Comparison of ENCODE assay signal across 30 cellular contexts in genomic region chr2:70411489-70412081, GRCh38.
"Had no signal": no experiment of that assay in that cellular context is flagged by ENCODE, and none has a peak within 500 bp of the region (broad histone marks: within the 10 kb centered on the region; RNA-seq: fewer than 3 reads in every experiment).

No MANE protein-coding gene starts in this region.

- ATAC-seq: activated CD4-positive, CD25-positive, alpha-beta regulatory T cell treated with anti-CD3 and anti-CD28 coated beads, Interleukin-2, amount 50 U/mL, for 24 hours; heart left ventricle; left ventricle myocardium superior; psoas muscle had no signal

- H3K9me3 Mint-ChIP-seq: activated naive CD4-positive, alpha-beta T cell treated with anti-CD3 and anti-CD28 coated beads, Interleukin-2, amount 10 ng/mL, durations not matched to agents 7 days and 5 days; activated T-helper 1 cell treated with anti-CD3 and anti-CD28 coated beads, Interleukin-12 subunit alpha, Interleukin-12 subunit beta, Interleukin-2, Interleukin-4 antibody, amounts not matched to agents 30 ng/mL and 10 ng/mL and 1 ng/mL, durations not matched to agents 14 hours and 24 hours and 36 hours; T-helper 1 cell treated with Interleukin-12 subunit alpha and Interleukin-12 subunit beta and Interleukin-4 antibody, amounts not matched to agents 30 μg/mL and 1 μg/mL, for 36 hours had no signal

- DNase-seq: activated CD4-positive, alpha-beta T cell treated with anti-CD3 and anti-CD28 coated beads for 48 hours; activated CD4-positive, alpha-beta T cell treated with anti-CD3 and anti-CD28 coated beads, Interleukin-2, amount 50 U/mL, for 48 hours; activated CD8-positive, alpha-beta memory T cell treated with anti-CD3 and anti-CD28 coated beads, Interleukin-2, amount 50 U/mL, for 4 hours; activated effector memory CD4-positive, alpha-beta T cell treated with anti-CD3 and anti-CD28 coated beads, Interleukin-2, amount 50 U/mL, for 16 hours; activated naive CD4-positive, alpha-beta T cell treated with anti-CD3 and anti-CD28 coated beads, Interleukin-2, amount 10 ng/mL, durations not matched to agents 7 days and 5 days; activated T-cell treated with anti-CD3 and anti-CD28 coated beads, Interleukin-2, amount 50 U/mL, for 1 hour; amniotic stem cell; brain microvascular endothelial cell; dorsolateral prefrontal cortex; effector memory CD4-positive, alpha-beta T cell; heart left ventricle; kidney glomerular epithelial cell; left ventricle myocardium superior; naive B cell; occipital lobe; psoas muscle; sigmoid colon; stimulated activated CD4-positive, alpha-beta T cell treated with anti-CD3 and anti-CD28 coated beads, Interleukin-15, amount 100 ng/mL, for 24 hours; stimulated activated CD4-positive, alpha-beta T cell treated with anti-CD3 and anti-CD28 coated beads, Interleukin-2, amount 100 ng/mL, for 24 hours; stimulated activated naive CD4-positive, alpha-beta T cell; T-helper 9 cell had no signal

- H3K4me3 ChIP-seq: coronary artery, dorsolateral prefrontal cortex, heart left ventricle, psoas muscle, sigmoid colon, smooth muscle cell, suprapubic skin, tibial nerve had no signal

- H3K36me3 Mint-ChIP-seq: activated naive CD4-positive, alpha-beta T cell treated with anti-CD3 and anti-CD28 coated beads, Interleukin-2, amount 10 ng/mL, durations not matched to agents 7 days and 5 days; naive B cell had no signal

- H3K4me3 Mint-ChIP-seq: activated naive CD4-positive, alpha-beta T cell treated with anti-CD3 and anti-CD28 coated beads, Interleukin-2, amount 10 ng/mL, durations not matched to agents 7 days and 5 days; activated T-helper 1 cell treated with anti-CD3 and anti-CD28 coated beads, Interleukin-12 subunit alpha, Interleukin-12 subunit beta, Interleukin-2, Interleukin-4 antibody, amounts not matched to agents 30 ng/mL and 10 ng/mL and 1 ng/mL, durations not matched to agents 14 hours and 24 hours and 36 hours; naive B cell; T-helper 1 cell treated with Interleukin-12 subunit alpha and Interleukin-12 subunit beta and Interleukin-4 antibody, amounts not matched to agents 30 μg/mL and 1 μg/mL, for 36 hours had no signal

- H3K27ac ChIP-seq: brain microvascular endothelial cell, coronary artery, dorsolateral prefrontal cortex, heart left ventricle, parathyroid adenoma, psoas muscle, sigmoid colon, suprapubic skin, tibial nerve, VCaP had no signal

- H3K4me1 Mint-ChIP-seq: activated naive CD4-positive, alpha-beta T cell treated with anti-CD3 and anti-CD28 coated beads, Interleukin-2, amount 10 ng/mL, durations not matched to agents 7 days and 5 days; naive B cell had no signal

- H3K9me3 ChIP-seq: heart left ventricle, psoas muscle, sigmoid colon, suprapubic skin, tibial nerve had no signal

- H3K36me3 ChIP-seq: brain microvascular endothelial cell, heart left ventricle, sigmoid colon, suprapubic skin, tibial nerve had no signal

- H3K27ac Mint-ChIP-seq: activated naive CD4-positive, alpha-beta T cell treated with anti-CD3 and anti-CD28 coated beads, Interleukin-2, amount 10 ng/mL, durations not matched to agents 7 days and 5 days; activated T-helper 1 cell treated with anti-CD3 and anti-CD28 coated beads, Interleukin-12 subunit alpha, Interleukin-12 subunit beta, Interleukin-2, Interleukin-4 antibody, amounts not matched to agents 30 ng/mL and 10 ng/mL and 1 ng/mL, durations not matched to agents 14 hours and 24 hours and 36 hours; T-helper 1 cell treated with Interleukin-12 subunit alpha and Interleukin-12 subunit beta and Interleukin-4 antibody, amounts not matched to agents 30 μg/mL and 1 μg/mL, for 36 hours had no signal

- H3K27me3 ChIP-seq: brain microvascular endothelial cell, dorsolateral prefrontal cortex, sigmoid colon, tibial nerve had no signal

- H3K4me1 ChIP-seq: heart left ventricle, parathyroid adenoma, psoas muscle, sigmoid colon, suprapubic skin, tibial nerve had no signal
